1 cellular context compared by ENCODE assay signal in the genomic region with DNA sequence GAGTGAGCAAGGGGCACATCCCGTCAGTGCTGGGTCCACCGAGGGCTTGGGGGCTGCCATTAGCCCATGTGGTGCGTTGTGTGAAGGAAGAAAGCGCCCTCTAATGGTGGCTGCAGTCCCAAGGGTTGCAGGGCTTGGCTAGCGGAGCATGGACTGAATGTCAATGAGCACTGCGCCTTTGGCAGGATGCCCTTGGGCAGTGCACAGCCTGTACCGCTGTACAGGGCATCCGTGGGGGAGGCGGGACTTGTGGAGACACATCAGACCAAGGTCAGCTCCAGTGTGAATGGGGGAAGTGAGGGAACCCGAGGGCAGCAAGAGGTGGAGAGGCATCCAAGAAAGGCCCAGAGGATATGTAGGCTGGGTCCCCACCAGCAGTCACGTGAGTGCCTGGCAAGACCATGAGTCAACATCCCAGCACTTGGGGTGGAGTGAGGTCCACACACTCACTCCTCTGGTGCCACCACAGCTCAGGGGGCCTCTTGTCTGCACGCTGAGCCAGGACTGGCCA.
TF ChIP-seq lines count a peak whose summit lies in the region.

No MANE protein-coding gene starts in this region.

TF ChIP-seq in HepG2, 621 proteins besides CTCF, POLR2A, EP300 and RAD21 (continued from another document and continues in another):
- TF ChIP-seq, protein P1, sequence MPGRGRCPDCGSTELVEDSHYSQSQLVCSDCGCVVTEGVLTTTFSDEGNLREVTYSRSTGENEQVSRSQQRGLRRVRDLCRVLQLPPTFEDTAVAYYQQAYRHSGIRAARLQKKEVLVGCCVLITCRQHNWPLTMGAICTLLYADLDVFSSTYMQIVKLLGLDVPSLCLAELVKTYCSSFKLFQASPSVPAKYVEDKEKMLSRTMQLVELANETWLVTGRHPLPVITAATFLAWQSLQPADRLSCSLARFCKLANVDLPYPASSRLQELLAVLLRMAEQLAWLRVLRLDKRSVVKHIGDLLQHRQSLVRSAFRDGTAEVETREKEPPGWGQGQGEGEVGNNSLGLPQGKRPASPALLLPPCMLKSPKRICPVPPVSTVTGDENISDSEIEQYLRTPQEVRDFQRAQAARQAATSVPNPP (CRISPR knock-in tag; IDR thresholded peaks at IDR 0.05): no peak
- TF ChIP-seq TCF12 (IDR thresholded peaks at IDR 0.05): no peak
- no peak for TF ChIP-seq TCF12 (CRISPR knock-in tag; IDR thresholded peaks at IDR 0.05)
- TF ChIP-seq, protein P2, sequence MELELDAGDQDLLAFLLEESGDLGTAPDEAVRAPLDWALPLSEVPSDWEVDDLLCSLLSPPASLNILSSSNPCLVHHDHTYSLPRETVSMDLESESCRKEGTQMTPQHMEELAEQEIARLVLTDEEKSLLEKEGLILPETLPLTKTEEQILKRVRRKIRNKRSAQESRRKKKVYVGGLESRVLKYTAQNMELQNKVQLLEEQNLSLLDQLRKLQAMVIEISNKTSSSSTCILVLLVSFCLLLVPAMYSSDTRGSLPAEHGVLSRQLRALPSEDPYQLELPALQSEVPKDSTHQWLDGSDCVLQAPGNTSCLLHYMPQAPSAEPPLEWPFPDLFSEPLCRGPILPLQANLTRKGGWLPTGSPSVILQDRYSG (CRISPR knock-in tag; IDR thresholded peaks at IDR 0.05): no peak
- no peak for TF ChIP-seq ZNF556 (CRISPR knock-in tag; IDR thresholded peaks at IDR 0.05; ENCODE audit: borderline replicate concordance)
- TF ChIP-seq, protein P3, sequence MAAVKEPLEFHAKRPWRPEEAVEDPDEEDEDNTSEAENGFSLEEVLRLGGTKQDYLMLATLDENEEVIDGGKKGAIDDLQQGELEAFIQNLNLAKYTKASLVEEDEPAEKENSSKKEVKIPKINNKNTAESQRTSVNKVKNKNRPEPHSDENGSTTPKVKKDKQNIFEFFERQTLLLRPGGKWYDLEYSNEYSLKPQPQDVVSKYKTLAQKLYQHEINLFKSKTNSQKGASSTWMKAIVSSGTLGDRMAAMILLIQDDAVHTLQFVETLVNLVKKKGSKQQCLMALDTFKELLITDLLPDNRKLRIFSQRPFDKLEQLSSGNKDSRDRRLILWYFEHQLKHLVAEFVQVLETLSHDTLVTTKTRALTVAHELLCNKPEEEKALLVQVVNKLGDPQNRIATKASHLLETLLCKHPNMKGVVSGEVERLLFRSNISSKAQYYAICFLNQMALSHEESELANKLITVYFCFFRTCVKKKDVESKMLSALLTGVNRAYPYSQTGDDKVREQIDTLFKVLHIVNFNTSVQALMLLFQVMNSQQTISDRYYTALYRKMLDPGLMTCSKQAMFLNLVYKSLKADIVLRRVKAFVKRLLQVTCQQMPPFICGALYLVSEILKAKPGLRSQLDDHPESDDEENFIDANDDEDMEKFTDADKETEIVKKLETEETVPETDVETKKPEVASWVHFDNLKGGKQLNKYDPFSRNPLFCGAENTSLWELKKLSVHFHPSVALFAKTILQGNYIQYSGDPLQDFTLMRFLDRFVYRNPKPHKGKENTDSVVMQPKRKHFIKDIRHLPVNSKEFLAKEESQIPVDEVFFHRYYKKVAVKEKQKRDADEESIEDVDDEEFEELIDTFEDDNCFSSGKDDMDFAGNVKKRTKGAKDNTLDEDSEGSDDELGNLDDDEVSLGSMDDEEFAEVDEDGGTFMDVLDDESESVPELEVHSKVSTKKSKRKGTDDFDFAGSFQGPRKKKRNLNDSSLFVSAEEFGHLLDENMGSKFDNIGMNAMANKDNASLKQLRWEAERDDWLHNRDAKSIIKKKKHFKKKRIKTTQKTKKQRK (IDR thresholded peaks at IDR 0.05; ENCODE audit: low read length): no peak
- TF ChIP-seq POGK (CRISPR knock-in tag; conservative IDR thresholded peaks at IDR 0.05): no peak
- TF ChIP-seq RELA (CRISPR knock-in tag; IDR thresholded peaks at IDR 0.05): no peak
- no peak for TF ChIP-seq IKZF4 (CRISPR knock-in tag; IDR thresholded peaks at IDR 0.05; ENCODE audit: borderline replicate concordance, low read depth, not compliant biosample characterization)
- TF ChIP-seq PHB2 (IDR thresholded peaks at IDR 0.05; ENCODE audit: partially characterized antibody): no peak
- TF ChIP-seq ZNF879 (CRISPR knock-in tag; IDR thresholded peaks at IDR 0.05): no peak
- TF ChIP-seq, protein P4, sequence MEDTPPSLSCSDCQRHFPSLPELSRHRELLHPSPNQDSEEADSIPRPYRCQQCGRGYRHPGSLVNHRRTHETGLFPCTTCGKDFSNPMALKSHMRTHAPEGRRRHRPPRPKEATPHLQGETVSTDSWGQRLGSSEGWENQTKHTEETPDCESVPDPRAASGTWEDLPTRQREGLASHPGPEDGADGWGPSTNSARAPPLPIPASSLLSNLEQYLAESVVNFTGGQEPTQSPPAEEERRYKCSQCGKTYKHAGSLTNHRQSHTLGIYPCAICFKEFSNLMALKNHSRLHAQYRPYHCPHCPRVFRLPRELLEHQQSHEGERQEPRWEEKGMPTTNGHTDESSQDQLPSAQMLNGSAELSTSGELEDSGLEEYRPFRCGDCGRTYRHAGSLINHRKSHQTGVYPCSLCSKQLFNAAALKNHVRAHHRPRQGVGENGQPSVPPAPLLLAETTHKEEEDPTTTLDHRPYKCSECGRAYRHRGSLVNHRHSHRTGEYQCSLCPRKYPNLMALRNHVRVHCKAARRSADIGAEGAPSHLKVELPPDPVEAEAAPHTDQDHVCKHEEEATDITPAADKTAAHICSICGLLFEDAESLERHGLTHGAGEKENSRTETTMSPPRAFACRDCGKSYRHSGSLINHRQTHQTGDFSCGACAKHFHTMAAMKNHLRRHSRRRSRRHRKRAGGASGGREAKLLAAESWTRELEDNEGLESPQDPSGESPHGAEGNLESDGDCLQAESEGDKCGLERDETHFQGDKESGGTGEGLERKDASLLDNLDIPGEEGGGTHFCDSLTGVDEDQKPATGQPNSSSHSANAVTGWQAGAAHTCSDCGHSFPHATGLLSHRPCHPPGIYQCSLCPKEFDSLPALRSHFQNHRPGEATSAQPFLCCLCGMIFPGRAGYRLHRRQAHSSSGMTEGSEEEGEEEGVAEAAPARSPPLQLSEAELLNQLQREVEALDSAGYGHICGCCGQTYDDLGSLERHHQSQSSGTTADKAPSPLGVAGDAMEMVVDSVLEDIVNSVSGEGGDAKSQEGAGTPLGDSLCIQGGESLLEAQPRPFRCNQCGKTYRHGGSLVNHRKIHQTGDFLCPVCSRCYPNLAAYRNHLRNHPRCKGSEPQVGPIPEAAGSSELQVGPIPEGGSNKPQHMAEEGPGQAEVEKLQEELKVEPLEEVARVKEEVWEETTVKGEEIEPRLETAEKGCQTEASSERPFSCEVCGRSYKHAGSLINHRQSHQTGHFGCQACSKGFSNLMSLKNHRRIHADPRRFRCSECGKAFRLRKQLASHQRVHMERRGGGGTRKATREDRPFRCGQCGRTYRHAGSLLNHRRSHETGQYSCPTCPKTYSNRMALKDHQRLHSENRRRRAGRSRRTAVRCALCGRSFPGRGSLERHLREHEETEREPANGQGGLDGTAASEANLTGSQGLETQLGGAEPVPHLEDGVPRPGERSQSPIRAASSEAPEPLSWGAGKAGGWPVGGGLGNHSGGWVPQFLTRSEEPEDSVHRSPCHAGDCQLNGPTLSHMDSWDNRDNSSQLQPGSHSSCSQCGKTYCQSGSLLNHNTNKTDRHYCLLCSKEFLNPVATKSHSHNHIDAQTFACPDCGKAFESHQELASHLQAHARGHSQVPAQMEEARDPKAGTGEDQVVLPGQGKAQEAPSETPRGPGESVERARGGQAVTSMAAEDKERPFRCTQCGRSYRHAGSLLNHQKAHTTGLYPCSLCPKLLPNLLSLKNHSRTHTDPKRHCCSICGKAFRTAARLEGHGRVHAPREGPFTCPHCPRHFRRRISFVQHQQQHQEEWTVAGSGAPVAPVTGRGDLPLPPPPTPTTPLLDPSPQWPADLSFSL (CRISPR knock-in tag; IDR thresholded peaks at IDR 0.05): no peak
- no peak for TF ChIP-seq ZNF615 (CRISPR knock-in tag; IDR thresholded peaks at IDR 0.05; ENCODE audit: borderline replicate concordance)
- TF ChIP-seq, protein P5, sequence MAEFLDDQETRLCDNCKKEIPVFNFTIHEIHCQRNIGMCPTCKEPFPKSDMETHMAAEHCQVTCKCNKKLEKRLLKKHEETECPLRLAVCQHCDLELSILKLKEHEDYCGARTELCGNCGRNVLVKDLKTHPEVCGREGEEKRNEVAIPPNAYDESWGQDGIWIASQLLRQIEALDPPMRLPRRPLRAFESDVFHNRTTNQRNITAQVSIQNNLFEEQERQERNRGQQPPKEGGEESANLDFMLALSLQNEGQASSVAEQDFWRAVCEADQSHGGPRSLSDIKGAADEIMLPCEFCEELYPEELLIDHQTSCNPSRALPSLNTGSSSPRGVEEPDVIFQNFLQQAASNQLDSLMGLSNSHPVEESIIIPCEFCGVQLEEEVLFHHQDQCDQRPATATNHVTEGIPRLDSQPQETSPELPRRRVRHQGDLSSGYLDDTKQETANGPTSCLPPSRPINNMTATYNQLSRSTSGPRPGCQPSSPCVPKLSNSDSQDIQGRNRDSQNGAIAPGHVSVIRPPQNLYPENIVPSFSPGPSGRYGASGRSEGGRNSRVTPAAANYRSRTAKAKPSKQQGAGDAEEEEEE (CRISPR knock-in tag; IDR thresholded peaks at IDR 0.05; ENCODE audit: borderline replicate concordance): no peak
- no peak for TF ChIP-seq MED1 (CRISPR knock-in tag; IDR thresholded peaks at IDR 0.05)
- no peak for TF ChIP-seq ZNF597 (CRISPR knock-in tag; IDR thresholded peaks at IDR 0.05)
- TF ChIP-seq, protein P6, sequence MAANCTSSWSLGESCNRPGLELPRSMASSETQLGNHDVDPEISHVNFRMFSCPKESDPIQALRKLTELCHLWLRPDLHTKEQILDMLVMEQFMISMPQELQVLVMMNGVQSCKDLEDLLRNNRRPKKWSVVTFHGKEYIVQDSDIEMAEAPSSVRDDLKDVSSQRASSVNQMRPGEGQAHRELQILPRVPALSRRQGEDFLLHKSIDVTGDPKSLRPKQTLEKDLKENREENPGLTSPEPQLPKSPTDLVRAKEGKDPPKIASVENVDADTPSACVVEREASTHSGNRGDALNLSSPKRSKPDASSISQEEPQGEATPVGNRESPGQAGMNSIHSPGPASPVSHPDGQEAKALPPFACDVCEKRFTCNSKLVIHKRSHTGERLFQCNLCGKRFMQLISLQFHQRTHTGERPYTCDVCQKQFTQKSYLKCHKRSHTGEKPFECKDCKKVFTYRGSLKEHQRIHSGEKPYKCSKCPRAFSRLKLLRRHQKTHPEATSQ (CRISPR knock-in tag; IDR thresholded peaks at IDR 0.05; ENCODE audit: borderline replicate concordance): no peak
- TF ChIP-seq CENPX (CRISPR knock-in tag; IDR thresholded peaks at IDR 0.05): no peak
- 0 out of 3 replicates have a peak, but pooled peaks have one; percentile 19 for TF ChIP-seq MXI1 (IDR thresholded peaks at IDR 0.05; ENCODE audit: borderline replicate concordance, low read depth, low read length)
- TF ChIP-seq ZNF891 (CRISPR knock-in tag; IDR thresholded peaks at IDR 0.05): no peak
- TF ChIP-seq ZMYM3 (CRISPR knock-in tag; IDR thresholded peaks at IDR 0.05): peak; percentile 79
- TF ChIP-seq, protein P7, sequence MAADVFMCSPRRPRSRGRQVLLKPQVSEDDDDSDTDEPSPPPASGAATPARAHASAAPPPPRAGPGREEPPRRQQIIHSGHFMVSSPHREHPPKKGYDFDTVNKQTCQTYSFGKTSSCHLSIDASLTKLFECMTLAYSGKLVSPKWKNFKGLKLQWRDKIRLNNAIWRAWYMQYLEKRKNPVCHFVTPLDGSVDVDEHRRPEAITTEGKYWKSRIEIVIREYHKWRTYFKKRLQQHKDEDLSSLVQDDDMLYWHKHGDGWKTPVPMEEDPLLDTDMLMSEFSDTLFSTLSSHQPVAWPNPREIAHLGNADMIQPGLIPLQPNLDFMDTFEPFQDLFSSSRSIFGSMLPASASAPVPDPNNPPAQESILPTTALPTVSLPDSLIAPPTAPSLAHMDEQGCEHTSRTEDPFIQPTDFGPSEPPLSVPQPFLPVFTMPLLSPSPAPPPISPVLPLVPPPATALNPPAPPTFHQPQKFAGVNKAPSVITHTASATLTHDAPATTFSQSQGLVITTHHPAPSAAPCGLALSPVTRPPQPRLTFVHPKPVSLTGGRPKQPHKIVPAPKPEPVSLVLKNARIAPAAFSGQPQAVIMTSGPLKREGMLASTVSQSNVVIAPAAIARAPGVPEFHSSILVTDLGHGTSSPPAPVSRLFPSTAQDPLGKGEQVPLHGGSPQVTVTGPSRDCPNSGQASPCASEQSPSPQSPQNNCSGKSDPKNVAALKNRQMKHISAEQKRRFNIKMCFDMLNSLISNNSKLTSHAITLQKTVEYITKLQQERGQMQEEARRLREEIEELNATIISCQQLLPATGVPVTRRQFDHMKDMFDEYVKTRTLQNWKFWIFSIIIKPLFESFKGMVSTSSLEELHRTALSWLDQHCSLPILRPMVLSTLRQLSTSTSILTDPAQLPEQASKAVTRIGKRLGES (CRISPR knock-in tag; IDR thresholded peaks at IDR 0.05; ENCODE audit: borderline replicate concordance): no peak
- TF ChIP-seq ZBTB38 (CRISPR knock-in tag; IDR thresholded peaks at IDR 0.05): peak; percentile 65; the same call in 1 of the 2 replicates
- TF ChIP-seq ARHGAP35 (CRISPR knock-in tag; IDR thresholded peaks at IDR 0.05; ENCODE audit: borderline replicate concordance): no peak
- TF ChIP-seq TP53 (CRISPR knock-in tag; conservative IDR thresholded peaks at IDR 0.05): no peak
- no peak for TF ChIP-seq HNRNPUL1 (IDR thresholded peaks at IDR 0.05; ENCODE audit: low read depth, low read length)
- no peak for TF ChIP-seq ZNF12 (CRISPR knock-in tag; IDR thresholded peaks at IDR 0.05)
- TF ChIP-seq RORA (CRISPR knock-in tag; IDR thresholded peaks at IDR 0.05): no peak
- TF ChIP-seq ZNF34 (CRISPR knock-in tag; IDR thresholded peaks at IDR 0.05; ENCODE audit: borderline replicate concordance): no peak
- peak; percentile 42; the same call in 1 of the 2 replicates for TF ChIP-seq HDAC2 (CRISPR knock-in tag; IDR thresholded peaks at IDR 0.05)
- TF ChIP-seq SMAD9 (CRISPR knock-in tag; IDR thresholded peaks at IDR 0.05): no peak
- no peak for TF ChIP-seq ZNF335 (CRISPR knock-in tag; IDR thresholded peaks at IDR 0.05)
